Comparison of ENCODE assay signal across 10 cellular contexts in the genomic region with DNA sequence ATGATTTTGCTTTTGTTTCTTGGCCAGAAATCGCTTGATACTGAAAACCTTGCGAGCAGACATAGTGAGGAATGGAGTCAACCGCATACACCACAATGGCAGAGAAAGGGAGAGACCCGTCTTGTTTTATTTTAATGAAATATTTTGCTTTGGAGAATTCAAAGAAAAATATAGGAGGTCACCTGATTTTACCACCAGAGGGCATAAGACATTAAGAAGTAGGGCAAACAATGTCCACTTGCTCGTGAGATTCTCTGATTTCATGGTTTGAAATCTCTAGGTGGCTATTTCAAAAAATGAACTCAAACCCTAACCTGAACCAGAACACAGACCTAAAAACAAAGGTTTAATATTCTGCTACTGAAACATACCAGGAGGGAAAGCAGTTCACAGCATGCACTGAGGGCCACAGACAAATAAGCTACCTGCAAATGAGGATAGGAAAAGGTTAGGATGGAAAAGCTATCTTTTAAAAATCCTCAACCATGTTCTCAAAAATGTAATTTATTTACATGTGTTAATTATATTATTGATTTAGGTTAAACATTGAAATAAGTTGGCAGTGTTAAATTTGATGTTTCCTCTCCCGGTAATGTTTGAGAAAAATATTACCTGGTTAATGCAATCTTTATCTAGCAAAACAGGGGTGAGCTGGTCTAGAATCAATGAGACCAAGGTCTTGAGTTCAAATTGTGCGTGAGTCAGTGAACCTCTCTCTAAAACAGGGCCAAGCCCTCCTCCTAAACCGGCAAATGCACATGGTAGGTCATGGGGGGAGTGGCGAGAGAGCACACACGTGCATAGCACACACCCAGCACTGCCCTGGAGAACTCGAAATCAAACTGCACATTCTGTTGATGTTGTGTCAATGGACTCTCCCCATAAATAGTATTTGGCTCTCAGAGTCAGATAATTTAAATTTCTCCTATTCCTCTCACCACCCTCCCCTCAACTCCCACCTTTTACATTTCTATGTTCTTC. TPM values are rescaled to one million over a fixed set of nuclear protein-coding genes. Genes with fewer than 3 reads are reported as not detected.
DNase-seq lines count a peak whose midpoint lies in the region; ATAC-seq and TF ChIP-seq lines count a peak whose summit lies in the region.
"Had no signal": no experiment of that assay in that cellular context is flagged by ENCODE, and none has a peak within 500 bp of the region (broad histone marks: within the 10 kb centered on the region; RNA-seq: fewer than 3 reads in every experiment).

No MANE protein-coding gene starts in this region.

- no peaks in the 10 kb centered on the region for H3K36me3 Mint-ChIP-seq in T-cell
- H3K36me3 Mint-ChIP-seq: CD4-positive, CD25-positive, alpha-beta regulatory T cell had no signal

- no peaks in the 10 kb centered on the region for H3K36me3 ChIP-seq in KMS-11 (ENCODE audit: insufficient read depth)
- no peaks in the 10 kb centered on the region for H3K36me3 ChIP-seq in adipocyte (ENCODE audit: control insufficient read depth, insufficient read depth, low read length, severe bottlenecking)
- no peaks in the 10 kb centered on the region for H3K36me3 ChIP-seq in neural cell (ENCODE audit: insufficient read depth, low read length)

- no peaks in the 10 kb centered on the region for H3K9me2 ChIP-seq in neural cell (ENCODE audit: insufficient read depth, low read length)

- H4K20me1 ChIP-seq in KMS-11 (ENCODE audit: insufficient read depth) = no peaks in the 10 kb centered on the region
- H4K20me1 ChIP-seq in neural cell (ENCODE audit: insufficient read depth) = no peaks in the 10 kb centered on the region

- no peaks in the 10 kb centered on the region for H3K9me3 Mint-ChIP-seq in T-cell
- H3K9me3 Mint-ChIP-seq: CD4-positive, CD25-positive, alpha-beta regulatory T cell had no signal

- DNase-seq in NCI-H146 (lab: John Stamatoyannopoulos, UW) (peak; percentile 5), NCI-H146 treated with DMSO at 0.1 percent for 48 hours (lab: John Stamatoyannopoulos, UW; ENCODE audit: unreplicated experiment) (no peak), adipocyte (ENCODE audit: low read depth) (peak; percentile 72), T-cell (no peak), coronary artery (ENCODE audit: low spot score) (no peak)
- no peak for DNase-seq in activated naive CD4-positive, alpha-beta T cell treated with Interleukin-2 at 50 U/mL for 16 hours

- ATAC-seq in T-cell (replicated peaks in 1 of 4) = no peak

- TF ChIP-seq RAD21 in neural cell (conservative IDR thresholded peaks at IDR 0.05) = peak; percentile 63

- peak; percentile 82 for TF ChIP-seq CTCF in KMS-11 (conservative IDR thresholded peaks at IDR 0.05; ENCODE audit: low read depth, low read length)
- TF ChIP-seq CTCF in neural cell (IDR thresholded peaks at IDR 0.05; ENCODE audit: poor library complexity, severe bottlenecking) = peak; percentile 63
- TF ChIP-seq CTCF in coronary artery (IDR thresholded peaks at IDR 0.05) = no peak

- H3K4me1 Mint-ChIP-seq in T-cell = peaks cover 10 to 17% (median 13%) of the 10 kb centered on the region in 3 donors

- H3K79me2 ChIP-seq in KMS-11 (ENCODE audit: insufficient read depth, low read depth) (no peaks in the 10 kb centered on the region), neural cell (replicated peaks; ENCODE audit: insufficient read depth, low read length) (no peaks in the 10 kb centered on the region)

- H3K9ac ChIP-seq in KMS-11 (no peak overlapping the region), adipocyte (ENCODE audit: low read length) (no peak overlapping the region), neural cell (ENCODE audit: low read length) (no peak overlapping the region)

- no peak overlapping the region for H3K4me3 ChIP-seq in KMS-11 (IDR thresholded peaks at IDR 0.05; ENCODE audit: insufficient read depth, low read depth, low read length)
- no peak overlapping the region for H3K4me3 ChIP-seq in adipocyte (ENCODE audit: low read length)
- H3K4me3 ChIP-seq in neural cell (ENCODE audit: low read length) = no peak overlapping the region
- no peak overlapping the region for H3K4me3 ChIP-seq in coronary artery

- H2AFZ ChIP-seq in KMS-11 (ENCODE audit: low read depth) (no peak overlapping the region), neural cell (ENCODE audit: low read depth, low read length) (no peak overlapping the region)

- H3F3A ChIP-seq in neural cell (ENCODE audit: insufficient read depth, low read length, poor library complexity, severe bottlenecking) = no peaks in the 10 kb centered on the region

- H3K9me3 ChIP-seq in adipocyte (ENCODE audit: control insufficient read depth, low read length) (peaks cover 7% of the 10 kb centered on the region), neural cell (ENCODE audit: low read length) (no peaks in the 10 kb centered on the region)

- no peak overlapping the region for H3K4me3 Mint-ChIP-seq in T-cell
- H3K4me3 Mint-ChIP-seq: CD4-positive, CD25-positive, alpha-beta regulatory T cell had no signal

- H3K27me3 Mint-ChIP-seq in T-cell = no peaks in the 10 kb centered on the region

- no peak for TF ChIP-seq EP300 in neural cell (conservative IDR thresholded peaks at IDR 0.05; ENCODE audit: poor library complexity, severe bottlenecking)

- H3K27ac Mint-ChIP-seq in T-cell = no peak overlapping the region
- H3K27ac Mint-ChIP-seq: CD4-positive, CD25-positive, alpha-beta regulatory T cell had no signal

- POLR2A ChIA-PET in T-cell (lab: Charles Lee) = no interaction called here

- no peak overlapping the region; the same call in 1 of the 2 replicates for H3K4me2 ChIP-seq in KMS-11
- H3K4me2 ChIP-seq in neural cell (ENCODE audit: low read length) = no peak overlapping the region

- H3K27me3 ChIP-seq in KMS-11 (ENCODE audit: insufficient read depth, low read depth) (no peaks in the 10 kb centered on the region), adipocyte (replicated peaks; ENCODE audit: control insufficient read depth, insufficient read depth, low read length) (no peaks in the 10 kb centered on the region), neural cell (ENCODE audit: insufficient read depth, low read depth, low read length) (no peaks in the 10 kb centered on the region)

- H3K27ac ChIP-seq in KMS-11 (no peak overlapping the region), neural cell (ENCODE audit: low read length) (no peak overlapping the region), coronary artery (no peak overlapping the region)
- H3K27ac ChIP-seq: epithelial cell of prostate had no signal

- H3K4me1 ChIP-seq in KMS-11 (ENCODE audit: low read depth, poor library complexity, severe bottlenecking) (no peaks in the 10 kb centered on the region), adipocyte (ENCODE audit: control insufficient read depth, insufficient read depth, low read length) (peaks cover 9% of the 10 kb centered on the region)

- CTCF ChIA-PET in T-cell (lab: Charles Lee) = interaction anchor here in 1 of 2 donors (1.2 kb wide), 1 partner anchor 157 kb away, joined by 5 read pairs; no protein-coding TSS in a partner anchor

TF ChIP-seq in neural cell, 6 proteins besides CTCF, POLR2A, EP300 and RAD21:
- no peak for TF ChIP-seq MXI1 (conservative IDR thresholded peaks at IDR 0.05; ENCODE audit: poor library complexity, severe bottlenecking)
- TF ChIP-seq EZH2 (IDR thresholded peaks at IDR 0.05; ENCODE audit: borderline replicate concordance, insufficient read depth, low read length, poor library complexity, severe bottlenecking) = no peak
- peak; percentile 67 for TF ChIP-seq SMC3 (conservative IDR thresholded peaks at IDR 0.05; ENCODE audit: poor library complexity)

RNA-seq across cellular contexts. Expression of gene IFNG-AS1, which starts 12.5 kb away (rescaled TPM):
- not detected in 2 replicates for polyA plus RNA-seq in neural cell
- polyA minus RNA-seq in neural cell = not detected in 2 replicates
- 1 to 10 TPM; 1.2 to 6.2 (median 3.3) TPM for total RNA-seq in T-cell

Comparison
In these comparisons a context has a peak if more than half of its experiments do, and no peak if none do; other contexts are left out.
1. DNase-seq: peak in NCI-H146 (single experiment) and adipocyte (single experiment); none in NCI-H146 treated with DMSO at 0.1 percent for 48 hours (single experiment), T-cell (0 of 34), coronary artery (single experiment) and activated naive CD4-positive, alpha-beta T cell treated with Interleukin-2 at 50 U/mL for 16 hours (single experiment).